ENCODE assay signal across 8 cellular contexts in genomic region chr12:45232771-45233372, GRCh38. TPM values are rescaled to one million over a fixed set of nuclear protein-coding genes. Genes with fewer than 3 reads are reported as not detected.
DNase-seq lines count a peak whose midpoint lies in the region; ATAC-seq, FAIRE-seq and TF ChIP-seq lines count a peak whose summit lies in the region.

No MANE protein-coding gene starts in this region.

- no peaks in the 10 kb centered on the region for H3K9me3 ChIP-seq in mucosa of descending colon

- peaks cover 5% of the 10 kb centered on the region for H3K36me3 Mint-ChIP-seq in Calu3 (ENCODE audit: insufficient read depth, unreplicated experiment)
- H3K36me3 Mint-ChIP-seq in type B pancreatic cell = peaks cover 14% of the 10 kb centered on the region

- H3K27me3 Mint-ChIP-seq in Calu3 (ENCODE audit: unreplicated experiment) (no peaks in the 10 kb centered on the region), type B pancreatic cell (no peaks in the 10 kb centered on the region)

- H3K9me3 Mint-ChIP-seq in Calu3 (ENCODE audit: low read depth, unreplicated experiment) (no peaks in the 10 kb centered on the region), type B pancreatic cell (no peaks in the 10 kb centered on the region)

- no TSS peak for BruUV-seq in Calu3 (replicated peaks; lab: Mats Ljungman, UMichigan)

- H3K4me1 Mint-ChIP-seq in Calu3 (ENCODE audit: low read depth, unreplicated experiment) (peaks cover 39% of the 10 kb centered on the region), type B pancreatic cell (ENCODE audit: unreplicated experiment) (peaks cover 45% of the 10 kb centered on the region)

- no peak for TF ChIP-seq CTCF in Calu3 (IDR thresholded peaks at IDR 0.05; ENCODE audit: unreplicated experiment)
- TF ChIP-seq CTCF in mucosa of descending colon (IDR thresholded peaks at IDR 0.05) = no peak
- TF ChIP-seq CTCF in type B pancreatic cell (conservative IDR thresholded peaks at IDR 0.05) = no peak

- no peaks in the 10 kb centered on the region for H3K36me3 ChIP-seq in mucosa of descending colon (ENCODE audit: low read depth)

- H3K4me1 ChIP-seq in mucosa of descending colon (ENCODE audit: low read depth) = no peaks in the 10 kb centered on the region

- peak; percentile 99 for FAIRE-seq in H54 (lab: Jason Lieb, UNC)

- DNase-seq in Calu3 (peak; percentile 61), H54 (ENCODE audit: insufficient read length, low spot score) (peak; percentile 30), NCI-H526 (lab: John Stamatoyannopoulos, UW) (peak; percentile 39 to 66), dermis microvascular lymphatic vessel endothelial cell (ENCODE audit: low read depth in 2 of 2) (peak; percentile 66 to 99), mucosa of descending colon (no peak), type B pancreatic cell (ENCODE audit: extremely low spot score, unreplicated experiment) (no peak), cerebellum (ENCODE audit: low spot score) (no peak), NCI-H1048 (lab: John Stamatoyannopoulos, UW) (no peak)

- no peak overlapping the region for H3K4me3 ChIP-seq in mucosa of descending colon

- intact Hi-C loops in Calu3 (cut with micrococcal nuclease; ENCODE audit: unreplicated experiment) (loop anchor here (5.0 kb wide), 1 partner anchor 34 kb away; no protein-coding TSS in a partner anchor), mucosa of descending colon (cut with DNase I, micrococcal nuclease) (no loop called here)

- peak; percentile 71 for ATAC-seq in mucosa of descending colon

- CTCF ChIA-PET in Calu3 (lab: Charles Lee) = interaction anchor here (1.0 kb wide), 1 partner anchor 41 kb away, joined by 6 read pairs; no protein-coding TSS in a partner anchor

- H3K27ac Mint-ChIP-seq in Calu3 (ENCODE audit: unreplicated experiment) = peak overlapping the region; percentile 96
- peak overlapping the region; percentile 76 for H3K27ac Mint-ChIP-seq in type B pancreatic cell

- H3K4me3 Mint-ChIP-seq in Calu3 (ENCODE audit: low read depth, unreplicated experiment) (peak overlapping the region; percentile 34), type B pancreatic cell (no peak overlapping the region)

- no peak for TF ChIP-seq POLR2A in H54 (IDR thresholded peaks at IDR 0.05; ENCODE audit: low read depth, low read length)

RNA-seq across cellular contexts. Expression of gene ANO6, which starts 17.0 kb away (rescaled TPM):
- total RNA-seq in Calu3 (2022) (28.8 and 34.2 TPM in 2 replicates), dermis microvascular lymphatic vessel endothelial cell (73.7 and 83.7 TPM in 2 replicates), mucosa of descending colon (10 to 100 TPM in 2 of 3 donors, 1 to 10 TPM in 1; 7.8 to 65.8 (median 15.2) TPM), type B pancreatic cell (ENCODE audit: low replicate concordance) (35.0 and 38.1 TPM in 2 replicates), cerebellum (22.8 TPM)

Comparison
In these comparisons a context has a peak if more than half of its experiments do, and no peak if none do; other contexts are left out.
1. DNase-seq: peak in Calu3 (single experiment), H54 (single experiment), NCI-H526 (2 of 2) and dermis microvascular lymphatic vessel endothelial cell (2 of 2); none in mucosa of descending colon (0 of 3), type B pancreatic cell (single experiment), cerebellum (single experiment) and NCI-H1048 (single experiment).